In the genomic region with DNA sequence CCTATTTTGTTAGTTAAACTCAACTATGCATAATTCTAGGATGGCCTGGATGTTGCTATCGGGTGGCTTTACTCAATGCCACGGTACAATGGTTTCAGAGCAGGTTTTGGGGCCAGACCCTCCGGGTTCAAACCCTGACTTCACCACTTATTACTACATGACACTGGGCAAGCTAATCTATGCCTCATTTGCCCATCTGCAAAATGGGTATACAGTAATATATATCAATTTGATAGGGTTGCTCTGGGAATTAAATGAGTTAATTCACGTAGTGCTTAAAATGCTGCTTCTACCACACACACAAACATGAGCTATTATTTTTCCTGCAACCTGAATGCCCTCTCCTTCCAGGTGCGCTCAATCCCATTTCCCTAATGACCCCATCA, we compare ENCODE assay signal across 8 cellular contexts.
DNase-seq lines count a peak whose midpoint lies in the region; ATAC-seq lines count a peak whose summit lies in the region.

No MANE protein-coding gene starts in this region.

- H3K36me3 ChIP-seq in iPS-20b (ENCODE audit: insufficient read depth, low read depth, low read length): peaks cover 5% of the 10 kb centered on the region; the same call in 1 of the 2 replicates

- peaks cover 17% of the 10 kb centered on the region; the same call in 1 of the 2 replicates for H3K4me1 ChIP-seq in iPS-20b (ENCODE audit: insufficient read depth, low read length)

- peak; percentile 69 for DNase-seq in NCI-H82 (lab: John Stamatoyannopoulos, UW)
- no peak for DNase-seq in NCI-H82 treated with DMSO at 0.1 percent for 48 hours (lab: John Stamatoyannopoulos, UW; ENCODE audit: unreplicated experiment)
- no peak for DNase-seq in stimulated activated naive CD8-positive, alpha-beta T cell treated with anti-CD3 and anti-CD28 coated beads, Interleukin-15, amount 100 ng/mL, for 72 hours
- no peak for DNase-seq in NCI-H524 treated with DMSO at 0.1 percent for 48 hours (lab: John Stamatoyannopoulos, UW)
- no peak for DNase-seq in COLO829 (ENCODE audit: low spot score)
- DNase-seq in hepatic stellate cell (ENCODE audit: low spot score): no peak

- peak overlapping the region; percentile 92 for H3K9ac ChIP-seq in iPS-20b (ENCODE audit: low read depth, low read length)

- H3K9me3 Mint-ChIP-seq in activated naive CD8-positive, alpha-beta T cell (ENCODE audit: low read depth): no peaks in the 10 kb centered on the region
- no peaks in the 10 kb centered on the region for H3K9me3 Mint-ChIP-seq in stimulated activated naive CD8-positive, alpha-beta T cell treated with anti-CD3 and anti-CD28 coated beads, Interleukin-15, amount 100 ng/mL, for 72 hours

- H3K27ac ChIP-seq in iPS-20b (ENCODE audit: low read length): no peak overlapping the region

- H3K9me3 ChIP-seq in iPS-20b (ENCODE audit: insufficient read depth, low read depth, low read length): no peaks in the 10 kb centered on the region

- peak overlapping the region; percentile 97 for H3K4me3 Mint-ChIP-seq in activated naive CD8-positive, alpha-beta T cell
- H3K4me3 Mint-ChIP-seq in stimulated activated naive CD8-positive, alpha-beta T cell treated with anti-CD3 and anti-CD28 coated beads, Interleukin-15, amount 100 ng/mL, for 72 hours: peak overlapping the region; percentile 89 to 93

- no peak for ATAC-seq in stimulated activated naive CD8-positive, alpha-beta T cell treated with anti-CD3 and anti-CD28 coated beads, Interleukin-15, amount 100 ng/mL, for 72 hours

- peaks cover 10% of the 10 kb centered on the region for H3K36me3 Mint-ChIP-seq in activated naive CD8-positive, alpha-beta T cell

- H3K4me3 ChIP-seq in iPS-20b (ENCODE audit: low read length): peak overlapping the region; percentile 85

- peak overlapping the region; percentile 98 for H3K27ac Mint-ChIP-seq in activated naive CD8-positive, alpha-beta T cell
- peak overlapping the region; percentile 99 for H3K27ac Mint-ChIP-seq in stimulated activated naive CD8-positive, alpha-beta T cell treated with anti-CD3 and anti-CD28 coated beads, Interleukin-15, amount 100 ng/mL, for 72 hours

- H3K4me1 Mint-ChIP-seq in activated naive CD8-positive, alpha-beta T cell (ENCODE audit: low read depth): peaks cover 50% of the 10 kb centered on the region
- peaks cover 35% of the 10 kb centered on the region for H3K4me1 Mint-ChIP-seq in stimulated activated naive CD8-positive, alpha-beta T cell treated with anti-CD3 and anti-CD28 coated beads, Interleukin-15, amount 100 ng/mL, for 72 hours

- H3K27me3 Mint-ChIP-seq in activated naive CD8-positive, alpha-beta T cell: no peaks in the 10 kb centered on the region
- H3K27me3 Mint-ChIP-seq in stimulated activated naive CD8-positive, alpha-beta T cell treated with anti-CD3 and anti-CD28 coated beads, Interleukin-15, amount 100 ng/mL, for 72 hours: no peaks in the 10 kb centered on the region

- no peaks in the 10 kb centered on the region for H3K27me3 ChIP-seq in iPS-20b (ENCODE audit: insufficient read depth, low read length)
